ENCODE assay signal across 8 cellular contexts in genomic region chr5:83473344-83474169, GRCh38. TPM values are rescaled to one million over a fixed set of nuclear protein-coding genes. Genes with fewer than 3 reads are reported as not detected.
DNase-seq lines count a peak whose midpoint lies in the region; ATAC-seq, FAIRE-seq and TF ChIP-seq lines count a peak whose summit lies in the region.

No MANE protein-coding gene starts in this region.

- peaks cover 0 to 3% (median 0%) of the 10 kb centered on the region in 9 donors for H3K36me3 ChIP-seq in heart right ventricle

- intact Hi-C loops in heart right ventricle (cut with DNase I) = loop anchor here in 7 of 10 donors (5.0 to 10.0 kb wide), 7 partner anchors 41 to 1121 kb away; no protein-coding TSS in a partner anchor

- H3K4me1 Mint-ChIP-seq in osteocyte (ENCODE audit: unreplicated experiment) = peaks cover 33% of the 10 kb centered on the region

- peaks cover 0 to 58% (median 36%) of the 10 kb centered on the region in 9 donors for H3K4me1 ChIP-seq in heart right ventricle

- peak; percentile 61 for DNase-seq in HuH-7.5 (ENCODE audit: low spot score)
- DNase-seq in RPMI7951 (ENCODE audit: low read depth) = peak; percentile 96
- peak; percentile 88 for DNase-seq in amniotic stem cell (lab: John Stamatoyannopoulos, UW)
- peak; percentile 84 to 90 for DNase-seq in heart right ventricle
- peak; percentile 98 for DNase-seq in osteocyte (ENCODE audit: extremely low spot score, unreplicated experiment)
- no peak for DNase-seq in NK-92 (lab: John Stamatoyannopoulos, UW; ENCODE audit: unreplicated experiment)

- 0% methylated on average over 42 of the region's 42 CpGs for WGBS in heart right ventricle, 2 donors

- peak overlapping the region; percentile 97 for H3K27ac Mint-ChIP-seq in osteocyte (ENCODE audit: unreplicated experiment)

- H3K27me3 Mint-ChIP-seq in osteocyte (ENCODE audit: unreplicated experiment) = peaks cover 18% of the 10 kb centered on the region

- H3K27ac ChIP-seq in heart right ventricle = peak overlapping the region; percentile 23 to 86 (median 77)

- peak overlapping the region; percentile 92 for H3K4me3 Mint-ChIP-seq in osteocyte (ENCODE audit: unreplicated experiment)

- H3K27me3 ChIP-seq in heart right ventricle = peaks cover 0 to 84% (median 58%) of the 10 kb centered on the region in 7 donors

- TF ChIP-seq CTCF in heart right ventricle (IDR thresholded peaks at IDR 0.05) (peak; percentile 58 to 94 (median 84)), osteocyte (IDR thresholded peaks at IDR 0.05) (peak; percentile 97)

- peak; percentile 99 for FAIRE-seq in G401.6 (lab: Jason Lieb, UNC)

- no peaks in the 10 kb centered on the region for H3K9me3 ChIP-seq in heart right ventricle

- ATAC-seq in GM21723 (IDR thresholded peaks at IDR 0.05; ENCODE audit: unreplicated experiment) (peak; percentile 68), heart right ventricle (peak; percentile 81 to 92 (median 86))

- no peaks in the 10 kb centered on the region for H3K36me3 Mint-ChIP-seq in osteocyte (ENCODE audit: unreplicated experiment)

- H3K4me3 ChIP-seq in heart right ventricle = peak overlapping the region; percentile 33 to 68 (median 58)

- H3K9me3 Mint-ChIP-seq in osteocyte (ENCODE audit: unreplicated experiment) = no peaks in the 10 kb centered on the region

RNA-seq across cellular contexts. Expression of gene VCAN, which starts 2.0 kb away (rescaled TPM):
- total RNA-seq in RPMI7951 (2014; rRNA removed; shearing (Covaris generic)) = 178 and 246 TPM in 2 replicates
- 10 to 100 TPM; 10.6 to 93.7 (median 26.3) TPM for total RNA-seq in heart right ventricle
- 10 to 100 TPM; 14.9 to 28.3 TPM for polyA plus RNA-seq in heart right ventricle
- total RNA-seq in osteocyte = 67.0 and 67.5 TPM in 2 replicates
